ENCODE assay signal across 13 cellular contexts in genomic region chr4:141713771-141714445, GRCh38.
A peak's percentile ranks its signal among the peaks of the same experiment; 100 is the strongest.
DNase-seq lines count a peak whose midpoint lies in the region; ATAC-seq and TF ChIP-seq lines count a peak whose summit lies in the region.
"Had no signal": no experiment of that assay in that cellular context is flagged by ENCODE, and none has a peak within 500 bp of the region (broad histone marks: within the 10 kb centered on the region; RNA-seq: fewer than 3 reads in every experiment).

No MANE protein-coding gene starts in this region.

- no peak overlapping the region for H3K4me3 ChIP-seq in brain microvascular endothelial cell (ENCODE audit: low read depth, low read length)
- H3K4me3 ChIP-seq: tibial artery had no signal

- H3K4me3 Mint-ChIP-seq in activated CD4-positive, alpha-beta T cell treated with anti-CD3 and anti-CD28 coated beads, Interleukin-2, amount 10 ng/mL, durations not matched to agents 24 days and 14 days, result no peak overlapping the region
- H3K4me3 Mint-ChIP-seq: activated naive CD8-positive, alpha-beta T cell; T-helper 1 cell treated with Interleukin-12 subunit alpha and Interleukin-12 subunit beta and Interleukin-4 antibody, amounts not matched to agents 30 μg/mL and 1 μg/mL, for 36 hours had no signal

- H3K36me3 Mint-ChIP-seq in activated CD4-positive, alpha-beta T cell treated with anti-CD3 and anti-CD28 coated beads, Interleukin-2, amount 10 ng/mL, durations not matched to agents 24 days and 14 days (ENCODE audit: low read depth), result no peaks in the 10 kb centered on the region

- intact Hi-C loops in activated CD4-positive, alpha-beta T cell treated with anti-CD3 and anti-CD28 coated beads, Interleukin-2, amount 10 ng/mL, durations not matched to agents 24 days and 14 days (cut with micrococcal nuclease), result no loop called here
- intact Hi-C loops in left ventricle myocardium superior (cut with micrococcal nuclease), result loop anchor here (5.0 kb wide), 1 partner anchor 407 kb away; no protein-coding TSS in a partner anchor

- DNase-seq in AG08395 (ENCODE audit: low spot score) (peak; percentile 40), HT-29 (ENCODE audit: low spot score) (peak; percentile 11), brain microvascular endothelial cell (peak; percentile 40), islet precursor cell (peak; percentile 80), NCI-H2171 treated with DMSO at 0.1 percent for 48 hours (lab: John Stamatoyannopoulos, UW) (no peak), left ventricle myocardium superior (no peak)
- no peak for DNase-seq in activated CD4-positive, alpha-beta T cell treated with anti-CD3 and anti-CD28 coated beads, Interleukin-2, amount 10 ng/mL, durations not matched to agents 24 days and 14 days
- DNase-seq: GF-D8, NCI-H2029 treated with DMSO at 0.1 percent for 48 hours, tibial artery had no signal

- H3K27ac ChIP-seq in brain microvascular endothelial cell, result no peak overlapping the region
- H3K27ac ChIP-seq: tibial artery had no signal

- no peaks in the 10 kb centered on the region for H3K27me3 ChIP-seq in brain microvascular endothelial cell (replicated peaks)
- H3K27me3 ChIP-seq: tibial artery had no signal

- in situ Hi-C loops in brain microvascular endothelial cell (cut with HindIII; ENCODE audit: low pct_ligation_motif_present, low sequenced_read_pairs), result no loop called here

- ATAC-seq in HG03442 (IDR thresholded peaks at IDR 0.05; ENCODE audit: unreplicated experiment), result no peak
- ATAC-seq in left ventricle myocardium superior, result no peak

- no peaks in the 10 kb centered on the region for H3K36me3 ChIP-seq in brain microvascular endothelial cell (replicated peaks)
- H3K36me3 ChIP-seq: tibial artery had no signal

- H3K4me1 Mint-ChIP-seq in activated CD4-positive, alpha-beta T cell treated with anti-CD3 and anti-CD28 coated beads, Interleukin-2, amount 10 ng/mL, durations not matched to agents 24 days and 14 days, result peaks cover 3% of the 10 kb centered on the region

- no peak for TF ChIP-seq CTCF in brain microvascular endothelial cell (IDR thresholded peaks at IDR 0.05; ENCODE audit: low read depth, low read length, missing control alignments)

- H3K27me3 Mint-ChIP-seq in activated CD4-positive, alpha-beta T cell treated with anti-CD3 and anti-CD28 coated beads, Interleukin-2, amount 10 ng/mL, durations not matched to agents 24 days and 14 days, result no peaks in the 10 kb centered on the region

- H3K27ac Mint-ChIP-seq in activated CD4-positive, alpha-beta T cell treated with anti-CD3 and anti-CD28 coated beads, Interleukin-2, amount 10 ng/mL, durations not matched to agents 24 days and 14 days, result no peak overlapping the region
- H3K27ac Mint-ChIP-seq: activated naive CD8-positive, alpha-beta T cell; T-helper 1 cell treated with Interleukin-12 subunit alpha and Interleukin-12 subunit beta and Interleukin-4 antibody, amounts not matched to agents 30 μg/mL and 1 μg/mL, for 36 hours had no signal

- no peaks in the 10 kb centered on the region for H3K9me3 Mint-ChIP-seq in activated CD4-positive, alpha-beta T cell treated with anti-CD3 and anti-CD28 coated beads, Interleukin-2, amount 10 ng/mL, durations not matched to agents 24 days and 14 days
- H3K9me3 Mint-ChIP-seq: T-helper 1 cell treated with Interleukin-12 subunit alpha and Interleukin-12 subunit beta and Interleukin-4 antibody, amounts not matched to agents 30 μg/mL and 1 μg/mL, for 36 hours had no signal

Comparison
In these comparisons a context has a peak if more than half of its experiments do, and no peak if none do; other contexts are left out.
1. DNase-seq: peak in AG08395 (single experiment), HT-29 (single experiment), brain microvascular endothelial cell (single experiment) and islet precursor cell (single experiment); none in activated CD4-positive, alpha-beta T cell treated with anti-CD3 and anti-CD28 coated beads, Interleukin-2, amount 10 ng/mL, durations not matched to agents 24 days and 14 days (single experiment), NCI-H2171 treated with DMSO at 0.1 percent for 48 hours (single experiment) and left ventricle myocardium superior (single experiment).